8 cellular contexts compared by ENCODE assay signal in the genomic region with DNA sequence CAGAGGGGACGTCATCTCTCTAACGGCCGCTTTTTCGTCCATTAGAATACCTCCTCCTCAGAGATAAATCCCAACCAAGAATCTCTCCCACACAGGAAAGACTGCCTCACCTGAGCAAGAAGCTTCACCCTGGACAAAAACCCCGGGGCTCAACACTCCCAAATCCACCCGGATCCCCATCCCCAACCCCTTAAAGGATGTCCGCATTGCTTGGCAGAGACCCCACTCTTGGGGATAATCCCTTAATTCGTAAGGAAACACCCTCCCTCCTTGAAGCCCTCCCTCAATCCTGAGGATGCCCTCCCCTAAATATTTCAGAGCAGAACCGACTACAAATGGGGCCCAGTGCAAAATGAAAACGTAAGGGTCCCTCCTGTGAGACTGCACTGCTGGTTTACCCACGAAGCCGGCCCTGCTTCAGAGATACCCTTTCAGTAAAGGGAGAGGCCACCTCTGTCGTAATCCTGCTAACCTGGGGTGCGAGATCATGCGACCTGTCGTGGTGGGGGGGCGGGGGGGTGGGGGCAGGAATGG.
DNase-seq lines count a peak whose midpoint lies in the region; ATAC-seq and TF ChIP-seq lines count a peak whose summit lies in the region.

No MANE protein-coding gene starts in this region.

- H3K27me3 ChIP-seq in HUES48 (ENCODE audit: control insufficient read depth, insufficient read depth, low read length) = no peaks in the 10 kb centered on the region
- H3K27me3 ChIP-seq in mucosa of stomach (ENCODE audit: control insufficient read depth, insufficient read depth, low read length) = no peaks in the 10 kb centered on the region

- peak overlapping the region; percentile 32; the same call in 1 of the 2 replicates for H3K9ac ChIP-seq in HUES48 (ENCODE audit: low read depth, low read length)
- peak overlapping the region; percentile 68 for H3K9ac ChIP-seq in mucosa of stomach (ENCODE audit: low read length)

- peak overlapping the region; percentile 77 for H3K4me3 ChIP-seq in HUES48 (ENCODE audit: low read depth, low read length)
- H3K4me3 ChIP-seq in cardiac fibroblast (replicated peaks in 1 of 2; ENCODE audit: low read depth in 2 of 2, low read length in 2 of 2) = peak overlapping the region; percentile 66 to 94
- no peak overlapping the region for H3K4me3 ChIP-seq in mucosa of stomach (ENCODE audit: low read length)

- ATAC-seq in GM19455 (IDR thresholded peaks at IDR 0.05; ENCODE audit: unreplicated experiment) = peak; percentile 15
- no peak for ATAC-seq in GM21825 (IDR thresholded peaks at IDR 0.05; ENCODE audit: unreplicated experiment)
- no peak for ATAC-seq in HG03025 (IDR thresholded peaks at IDR 0.05; ENCODE audit: low FRiP score, unreplicated experiment)

- H3K27ac ChIP-seq in HUES48 (ENCODE audit: low read depth, low read length) = peak overlapping the region; percentile 43

- no peak for DNase-seq in cardiac fibroblast (ENCODE audit: low read depth in 2 of 2)
- DNase-seq in iPS-NIHi11 (ENCODE audit: low spot score) = no peak
- DNase-seq in HCEC 1CT = no peak

- H3K36me3 ChIP-seq in HUES48 (ENCODE audit: control insufficient read depth, insufficient read depth, low read length) (peaks cover 22% of the 10 kb centered on the region), mucosa of stomach (ENCODE audit: control insufficient read depth, insufficient read depth, low read length) (no peaks in the 10 kb centered on the region)

- no peak for TF ChIP-seq CTCF in cardiac fibroblast (IDR thresholded peaks at IDR 0.05; ENCODE audit: low read depth, low read length)

- H3K4me1 ChIP-seq in HUES48 (ENCODE audit: control insufficient read depth, insufficient read depth, low read length) (peaks cover 15% of the 10 kb centered on the region; the same call in 1 of the 2 replicates), mucosa of stomach (ENCODE audit: control insufficient read depth, insufficient read depth, low read length) (peaks cover 5% of the 10 kb centered on the region)

- H3K9me3 ChIP-seq in HUES48 (ENCODE audit: control insufficient read depth, insufficient read depth, low read length) = no peaks in the 10 kb centered on the region
- H3K9me3 ChIP-seq in mucosa of stomach (ENCODE audit: control insufficient read depth, low read length) = no peaks in the 10 kb centered on the region
